ENCODE assay signal across 9 cellular contexts in the genomic region with DNA sequence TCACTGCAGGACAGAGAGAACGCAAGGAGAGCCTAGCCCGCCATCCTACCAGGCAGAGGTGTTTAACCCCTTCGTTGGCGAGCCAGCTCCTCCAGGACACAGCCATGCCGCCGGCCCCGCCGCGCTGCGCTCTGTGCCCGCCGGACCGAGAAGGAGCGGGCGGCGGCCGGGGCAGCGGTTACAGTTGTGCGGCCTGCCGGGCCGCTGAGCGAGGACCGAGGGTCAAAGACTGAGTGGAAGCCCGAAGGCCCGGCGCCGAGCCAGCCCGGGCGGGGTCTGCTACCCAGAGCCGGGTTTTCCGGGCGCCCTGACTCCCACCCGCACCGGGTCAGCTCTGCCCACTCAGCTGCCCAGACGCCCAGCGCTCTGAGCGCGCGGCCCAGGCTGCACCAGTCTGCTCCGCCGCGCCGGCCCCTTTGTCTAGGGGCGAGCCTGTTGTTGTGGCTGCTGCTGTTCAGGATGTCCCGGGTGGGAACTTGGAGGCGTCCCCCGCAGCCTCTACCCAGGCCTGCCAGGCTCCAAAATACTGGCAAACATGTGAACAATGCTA. TPM values are rescaled to one million over a fixed set of nuclear protein-coding genes. Genes with fewer than 3 reads are reported as not detected.
DNase-seq lines count a peak whose midpoint lies in the region; ATAC-seq, FAIRE-seq and TF ChIP-seq lines count a peak whose summit lies in the region.
"Had no signal": no experiment of that assay in that cellular context is flagged by ENCODE, and none has a peak within 500 bp of the region (broad histone marks: within the 10 kb centered on the region; RNA-seq: fewer than 3 reads in every experiment).

NOX4 (minus strand) TSS at position 235 of the 550 bp plus-strand sequence; CDS start at position 106, 129 bp downstream.

- no peak within 1 kb of the TSS for H3K4me2 ChIP-seq in Karpas-422 (ENCODE audit: low read depth, low read length, poor library complexity, severe bottlenecking)

- DNase-seq in GM04504 (ENCODE audit: low read depth) = peak; percentile 9
- no peak for DNase-seq in bronchial epithelial cell (ENCODE audit: low read depth)
- peak; percentile 94 for DNase-seq in retina
- DNase-seq in Karpas-422 = no peak
- DNase-seq in UCSD-AML1 (lab: John Stamatoyannopoulos, UW; ENCODE audit: unreplicated experiment) = no peak
- DNase-seq: stimulated activated naive CD4-positive, alpha-beta T cell had no signal

- peak within 1 kb of the TSS; percentile 77 for H3K9ac ChIP-seq in iPS-18a (ENCODE audit: low read length)
- H3K9ac ChIP-seq in Karpas-422 (ENCODE audit: low read length) = no peak within 1 kb of the TSS

- no peak for TF ChIP-seq CTCF in bronchial epithelial cell (IDR thresholded peaks at IDR 0.05; ENCODE audit: insufficient read depth, low read length, severe bottlenecking)

- no peaks in the 10 kb centered on the region for H3K9me3 ChIP-seq in iPS-18a (ENCODE audit: control insufficient read depth, low read depth, low read length)
- no peaks in the 10 kb centered on the region; the same call in 1 of the 2 replicates for H3K9me3 ChIP-seq in Karpas-422 (ENCODE audit: low read length)

- H2AFZ ChIP-seq in Karpas-422 (ENCODE audit: low read length) = no peak within 1 kb of the TSS

- H3K36me3 ChIP-seq in bronchial epithelial cell (ENCODE audit: control insufficient read depth, insufficient read depth, low read length) (no peaks in the 10 kb centered on the region), iPS-18a (ENCODE audit: control insufficient read depth, low read depth, low read length) (no peaks in the 10 kb centered on the region), Karpas-422 (ENCODE audit: insufficient read depth, low read length) (no peaks in the 10 kb centered on the region)

- no peaks in the 10 kb centered on the region for H4K20me1 ChIP-seq in Karpas-422 (ENCODE audit: insufficient read depth, low read depth, low read length)

- FAIRE-seq in bronchial epithelial cell (lab: Jason Lieb, UNC) = no peak

- no peaks in the 10 kb centered on the region for H3K9me2 ChIP-seq in Karpas-422 (replicated peaks; ENCODE audit: insufficient read depth, low read length)

- H3K27ac ChIP-seq in iPS-18a (ENCODE audit: low read length) = no peak within 1 kb of the TSS
- no peak within 1 kb of the TSS for H3K27ac ChIP-seq in Karpas-422 (ENCODE audit: low read length)

- H3K4me3 ChIP-seq in bronchial epithelial cell (ENCODE audit: low read depth, low read length) (peak within 1 kb of the TSS; percentile 34), iPS-18a (ENCODE audit: low read length) (peak within 1 kb of the TSS; percentile 76), Karpas-422 (ENCODE audit: low read length) (no peak within 1 kb of the TSS)

- no peaks in the 10 kb centered on the region for H3K79me2 ChIP-seq in Karpas-422 (ENCODE audit: low read length)

- ATAC-seq in HG02571 (IDR thresholded peaks at IDR 0.05; ENCODE audit: unreplicated experiment) = no peak
- ATAC-seq in GM21717 (IDR thresholded peaks at IDR 0.05; ENCODE audit: unreplicated experiment) = no peak

- H3K4me1 ChIP-seq in iPS-18a (ENCODE audit: control insufficient read depth, low read depth, low read length) (peaks cover 15% of the 10 kb centered on the region), Karpas-422 (ENCODE audit: low read length) (no peaks in the 10 kb centered on the region)

- H3K27me3 ChIP-seq in bronchial epithelial cell (ENCODE audit: control insufficient read depth, insufficient read depth, low read length) = no peaks in the 10 kb centered on the region
- H3K27me3 ChIP-seq in iPS-18a (ENCODE audit: control insufficient read depth, insufficient read depth, low read length) = no peaks in the 10 kb centered on the region
- H3K27me3 ChIP-seq in Karpas-422 (ENCODE audit: low read length) = no peaks in the 10 kb centered on the region

RNA-seq across cellular contexts. Expression of gene NOX4, which starts in this region (rescaled TPM):
- 0.26 TPM in 1 of 2 replicates, not detected in the other for total RNA-seq in bronchial epithelial cell
- not detected in 2 replicates for total RNA-seq in Karpas-422 (2014; rRNA removed; shearing (Covaris generic); ENCODE audit: low replicate concordance)

Comparison
In these comparisons a context has a peak if more than half of its experiments do, and no peak if none do; other contexts are left out.
1. DNase-seq: peak in GM04504 (single experiment) and retina (single experiment); none in bronchial epithelial cell (single experiment), Karpas-422 (single experiment) and UCSD-AML1 (single experiment).